23 cellular contexts compared by ENCODE assay signal in genomic region chr10:64113375-64113774, GRCh38.
DNase-seq lines count a peak whose midpoint lies in the region; ATAC-seq, FAIRE-seq and TF ChIP-seq lines count a peak whose summit lies in the region.
"Had no signal": no experiment of that assay in that cellular context is flagged by ENCODE, and none has a peak within 500 bp of the region (broad histone marks: within the 10 kb centered on the region; RNA-seq: fewer than 3 reads in every experiment).

No MANE protein-coding gene starts in this region.

- H3K9me3 ChIP-seq in HepG2 (ENCODE audit: low read length) (no peaks in the 10 kb centered on the region), right lobe of liver (no peaks in the 10 kb centered on the region), OCI-LY3 (ENCODE audit: insufficient read depth, low read length) (no peaks in the 10 kb centered on the region), endodermal cell (ENCODE audit: control insufficient read depth, low read length) (peaks cover 7% of the 10 kb centered on the region), suprapubic skin (no peaks in the 10 kb centered on the region)
- H3K9me3 ChIP-seq: Peyer's patch had no signal

- no peaks in the 10 kb centered on the region for H3K27me3 Mint-ChIP-seq in endodermal cell (ENCODE audit: insufficient read depth)
- H3K27me3 Mint-ChIP-seq: CD4-positive, CD25-positive, alpha-beta regulatory T cell had no signal

- no peak for DNase-seq in HepG2 (ENCODE audit: low spot score)
- no peak for DNase-seq in right lobe of liver
- no peak for DNase-seq in endodermal cell
- DNase-seq in AG20443 (ENCODE audit: low spot score), result no peak
- DNase-seq in suprapubic skin (ENCODE audit: low spot score in 2 of 2), result no peak
- DNase-seq: CD4-positive, CD25-positive, alpha-beta regulatory T cell; DMS53; GOT3; HCEC 1CT; MM.1S; NCI-H1436; NCI-H187; NCI-H2081 treated with DMSO at 0.1 percent for 48 hours; NCI-H2171; NCI-H524 treated with DMSO at 0.1 percent for 48 hours; Peyer's patch; SHP77 treated with DMSO at 0.1 percent for 48 hours; T-helper 1 cell had no signal

- H3K4me3 ChIP-seq in HepG2 (replicated peaks in 1 of 3; ENCODE audit: insufficient read depth in 1 of 3, low read depth in 2 of 3, low read length in 3 of 3) (no peak overlapping the region), right lobe of liver (no peak overlapping the region), OCI-LY3 (ENCODE audit: low read length) (no peak overlapping the region), endodermal cell (ENCODE audit: low read length) (no peak overlapping the region), suprapubic skin (no peak overlapping the region)
- H3K4me3 ChIP-seq: Peyer's patch had no signal

- POLR2A ChIA-PET in HepG2 (lab: Yijun Ruan, JAX), result no interaction called here

- H4K20me1 ChIP-seq in HepG2 (ENCODE audit: insufficient read depth, low read length), result no peaks in the 10 kb centered on the region
- H4K20me1 ChIP-seq in OCI-LY3 (ENCODE audit: insufficient read depth, low read length), result no peaks in the 10 kb centered on the region

- TF ChIP-seq EP300 in HepG2 (IDR thresholded peaks at IDR 0.05; ENCODE audit: low read depth in 2 of 2, low read length in 2 of 2) (no peak), HepG2 (CRISPR knock-in tag; IDR thresholded peaks at IDR 0.05; ENCODE audit: borderline replicate concordance) (no peak), suprapubic skin (IDR thresholded peaks at IDR 0.05) (no peak)

- no peak for TF ChIP-seq CTCF in HepG2 (CRISPR knock-in tag; IDR thresholded peaks at IDR 0.05)
- TF ChIP-seq CTCF in right lobe of liver (IDR thresholded peaks at IDR 0.05), result no peak
- no peak for TF ChIP-seq CTCF in OCI-LY3 (IDR thresholded peaks at IDR 0.05; ENCODE audit: low read depth, low read length)
- TF ChIP-seq CTCF in endodermal cell (conservative IDR thresholded peaks at IDR 0.05), result no peak
- no peak for TF ChIP-seq CTCF in suprapubic skin (IDR thresholded peaks at IDR 0.05)

- H2AFZ ChIP-seq in HepG2 (ENCODE audit: low read length), result no peak overlapping the region
- H2AFZ ChIP-seq in OCI-LY3 (ENCODE audit: low read depth, low read length), result no peak overlapping the region

- H3K9ac ChIP-seq in HepG2 (ENCODE audit: insufficient read depth, low read depth, low read length), result no peak overlapping the region
- H3K9ac ChIP-seq in OCI-LY3 (ENCODE audit: low read length), result no peak overlapping the region
- peak overlapping the region; percentile 36 for H3K9ac ChIP-seq in endodermal cell (ENCODE audit: extremely low read depth, low read length, poor library complexity, severe bottlenecking)
- H3K9ac ChIP-seq: KMS-11 had no signal

- no peak overlapping the region for H3K4me3 Mint-ChIP-seq in endodermal cell
- H3K4me3 Mint-ChIP-seq: CD4-positive, CD25-positive, alpha-beta regulatory T cell had no signal

- H3K36me3 ChIP-seq in HepG2 (replicated peaks in 1 of 2; ENCODE audit: control insufficient read depth in 1 of 2, insufficient read depth in 2 of 2, low read length in 2 of 2) (no peaks in the 10 kb centered on the region), right lobe of liver (no peaks in the 10 kb centered on the region), OCI-LY3 (replicated peaks; ENCODE audit: low read depth, low read length) (no peaks in the 10 kb centered on the region), endodermal cell (ENCODE audit: control insufficient read depth, insufficient read depth, low read length) (no peaks in the 10 kb centered on the region), suprapubic skin (no peaks in the 10 kb centered on the region)
- H3K36me3 ChIP-seq: Peyer's patch had no signal

- no peak for TF ChIP-seq POLR2A in HepG2 (IDR thresholded peaks at IDR 0.05; ENCODE audit: insufficient read depth in 1 of 2, low read depth in 2 of 2, low read length in 2 of 2)
- no peak for TF ChIP-seq POLR2A in right lobe of liver (IDR thresholded peaks at IDR 0.05)
- no peak for TF ChIP-seq POLR2A in suprapubic skin (IDR thresholded peaks at IDR 0.05)

- CTCF ChIA-PET in HepG2 (lab: Yijun Ruan, JAX; ENCODE audit: low intra/inter-chr PET ratio, low total read pairs), result no interaction called here

- no peaks in the 10 kb centered on the region for H3K27me3 ChIP-seq in HepG2 (ENCODE audit: control insufficient read depth in 1 of 2, insufficient read depth in 2 of 2, low read length in 2 of 2)
- no peaks in the 10 kb centered on the region for H3K27me3 ChIP-seq in right lobe of liver
- no peaks in the 10 kb centered on the region for H3K27me3 ChIP-seq in OCI-LY3 (ENCODE audit: low read depth, low read length)
- no peaks in the 10 kb centered on the region for H3K27me3 ChIP-seq in endodermal cell (ENCODE audit: control insufficient read depth, insufficient read depth, low read length, poor library complexity, severe bottlenecking)
- no peaks in the 10 kb centered on the region for H3K27me3 ChIP-seq in suprapubic skin
- H3K27me3 ChIP-seq: Peyer's patch had no signal

- no TSS peak for BruUV-seq in HepG2 (replicated peaks; lab: Mats Ljungman, UMichigan)

- intact Hi-C loops in HepG2 (cut with micrococcal nuclease; ENCODE audit: unreplicated experiment), result no loop called here
- intact Hi-C loops in right lobe of liver (cut with DNase I), result no loop called here

- H3K4me1 Mint-ChIP-seq in endodermal cell, result peaks cover 37% of the 10 kb centered on the region
- H3K4me1 Mint-ChIP-seq: CD4-positive, CD25-positive, alpha-beta regulatory T cell had no signal

- no peak for TF ChIP-seq RAD21 in HepG2 (CRISPR knock-in tag; IDR thresholded peaks at IDR 0.05)

- H3K36me3 Mint-ChIP-seq in endodermal cell (ENCODE audit: low read depth), result no peaks in the 10 kb centered on the region
- H3K36me3 Mint-ChIP-seq: CD4-positive, CD25-positive, alpha-beta regulatory T cell had no signal

- no peaks in the 10 kb centered on the region for H3K79me2 ChIP-seq in HepG2 (ENCODE audit: insufficient read depth, low read length)
- H3K79me2 ChIP-seq in OCI-LY3 (ENCODE audit: low read length), result no peaks in the 10 kb centered on the region

- peaks cover 20% of the 10 kb centered on the region for H3K4me1 ChIP-seq in HepG2 (ENCODE audit: insufficient read depth, low read length)
- H3K4me1 ChIP-seq in right lobe of liver, result no peaks in the 10 kb centered on the region
- H3K4me1 ChIP-seq in OCI-LY3 (ENCODE audit: low read length), result peaks cover 5% of the 10 kb centered on the region; the same call in 1 of the 2 replicates
- peaks cover 3% of the 10 kb centered on the region for H3K4me1 ChIP-seq in endodermal cell (ENCODE audit: control insufficient read depth, insufficient read depth, low read length)
- no peaks in the 10 kb centered on the region for H3K4me1 ChIP-seq in suprapubic skin
- H3K4me1 ChIP-seq: Peyer's patch had no signal

- ATAC-seq in HepG2 (no peak), right lobe of liver (no peak), GM21390 (IDR thresholded peaks at IDR 0.05; ENCODE audit: unreplicated experiment) (no peak)

- H3K27ac ChIP-seq in HepG2 (ENCODE audit: extremely low read length, insufficient read depth, low read length) (no peak overlapping the region), right lobe of liver (no peak overlapping the region), OCI-LY3 (ENCODE audit: low read length) (no peak overlapping the region), endodermal cell (ENCODE audit: low read depth, low read length) (no peak overlapping the region), suprapubic skin (no peak overlapping the region)
- H3K27ac ChIP-seq: KMS-11, Peyer's patch had no signal

- H3K4me2 ChIP-seq in HepG2 (ENCODE audit: low read depth, low read length) (no peak overlapping the region), OCI-LY3 (ENCODE audit: low read length) (peak overlapping the region; percentile 53; the same call in 1 of the 2 replicates)
- H3K4me2 ChIP-seq: KMS-11 had no signal

- H3K9me3 Mint-ChIP-seq in endodermal cell, result no peaks in the 10 kb centered on the region

- 30% methylated on average over 6 of the region's 6 CpGs for WGBS in HepG2 (ENCODE audit: low lambda C conversion rate)
- 61% methylated on average over 6 of the region's 6 CpGs for WGBS in right lobe of liver (ENCODE audit: insufficient coverage, low coverage, low lambda C conversion rate, missing lambda C conversion rate)
- 90 to 93% methylated on average over 5 to 6 of the region's 6 CpGs for WGBS in endodermal cell (ENCODE audit: insufficient coverage in 1 of 2, insufficient read length in 1 of 2), 2 experiments
- WGBS in suprapubic skin, result 78% methylated on average over 6 of the region's 6 CpGs

- in situ Hi-C loops in HepG2 (cut with HindIII; ENCODE audit: extremely low pct_ligation_motif_present, low pct_unique_long_range_greater_than_20kb), result no loop called here

- FAIRE-seq in HepG2 (lab: Jason Lieb, UNC), result no peak
- FAIRE-seq: A204.1, HTR-8/SVneo had no signal

- H3K27ac Mint-ChIP-seq in endodermal cell, result peak overlapping the region; percentile 32
- H3K27ac Mint-ChIP-seq: CD4-positive, CD25-positive, alpha-beta regulatory T cell had no signal

TF ChIP-seq in HepG2, 621 proteins besides CTCF, POLR2A, EP300 and RAD21 (continues in another document):
- TF ChIP-seq TRIM22 (IDR thresholded peaks at IDR 0.05), result no peak
- no peak for TF ChIP-seq ZBTB49 (CRISPR knock-in tag; IDR thresholded peaks at IDR 0.05; ENCODE audit: borderline replicate concordance)
